Comparison of ENCODE assay signal across 20 cellular contexts in the genomic region with DNA sequence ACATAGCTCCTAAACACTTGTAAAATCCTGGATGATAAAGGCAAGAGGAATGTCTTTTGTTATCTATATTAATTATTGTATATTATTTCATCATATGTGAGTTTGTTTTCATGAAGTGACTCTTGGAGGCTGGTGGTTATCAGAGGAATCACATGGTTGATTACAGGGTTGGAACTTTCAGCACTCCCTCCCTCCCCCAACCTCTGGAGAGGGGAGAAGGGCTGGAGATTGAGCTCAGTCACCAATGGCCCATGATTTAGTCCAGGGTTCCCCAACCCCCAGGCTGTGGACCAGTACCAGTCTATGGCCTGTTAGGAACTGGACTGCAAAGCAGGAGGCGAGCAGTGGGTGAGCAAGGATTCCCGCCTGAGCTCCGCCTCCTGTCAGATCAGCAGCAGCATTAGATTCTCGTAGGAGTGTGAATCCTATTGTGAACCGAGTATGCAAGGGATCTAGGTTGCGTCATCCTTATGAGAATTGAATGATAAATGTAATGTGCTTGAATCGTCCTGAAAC. TPM values are rescaled to one million over a fixed set of nuclear protein-coding genes. Genes with fewer than 3 reads are reported as not detected.
A peak's percentile ranks its signal among the peaks of the same experiment; 100 is the strongest.
DNase-seq lines count a peak whose midpoint lies in the region; ATAC-seq, FAIRE-seq and TF ChIP-seq lines count a peak whose summit lies in the region.
"Had no signal": no experiment of that assay in that cellular context is flagged by ENCODE, and none has a peak within 500 bp of the region (broad histone marks: within the 10 kb centered on the region; RNA-seq: fewer than 3 reads in every experiment).

No MANE protein-coding gene starts in this region.

- H3K9me3 Mint-ChIP-seq in natural killer cell treated with Interleukin-12 subunit alpha and Interleukin-12 subunit beta and Interleukin-15 and Interleukin-18, amount 100 ng/mL, for 72 hours = no peaks in the 10 kb centered on the region
- no peaks in the 10 kb centered on the region for H3K9me3 Mint-ChIP-seq in natural killer cell
- H3K9me3 Mint-ChIP-seq: CD8-positive, alpha-beta memory T cell; H9 had no signal

- no peak for DNase-seq in natural killer cell treated with Interleukin-12 subunit alpha and Interleukin-12 subunit beta and Interleukin-15 and Interleukin-18, amount 100 ng/mL, for 72 hours (ENCODE audit: low spot score)
- DNase-seq in natural killer cell = no peak
- no peak for DNase-seq in RWPE2 (ENCODE audit: low spot score)
- DNase-seq in esophagus muscularis mucosa (ENCODE audit: extremely low spot score) = peak; percentile 37
- DNase-seq in left ventricle myocardium inferior = no peak
- DNase-seq in NCI-H510A (lab: John Stamatoyannopoulos, UW) = no peak
- DNase-seq in D341Med (ENCODE audit: low spot score) = no peak
- no peak for DNase-seq in HTR-8/SVneo (ENCODE audit: insufficient read length, low spot score)
- DNase-seq: CD8-positive, alpha-beta memory T cell; H9; Kasumi-1; MG63; NCI-H1048; NCI-H1436 treated with DMSO at 0.1 percent for 48 hours; NCI-H2029; NCI-H2171; NCI-H510A treated with DMSO at 0.1 percent for 48 hours; NCI-H774 had no signal

- WGBS in esophagus muscularis mucosa = 85% methylated on average over 7 of the region's 7 CpGs

- no peaks in the 10 kb centered on the region for H3K36me3 ChIP-seq in RWPE2 (ENCODE audit: low read depth)
- no peaks in the 10 kb centered on the region for H3K36me3 ChIP-seq in esophagus muscularis mucosa
- H3K36me3 ChIP-seq in left ventricle myocardium inferior = no peaks in the 10 kb centered on the region
- H3K36me3 ChIP-seq: MG63 had no signal

- H3K4me1 Mint-ChIP-seq in natural killer cell treated with Interleukin-12 subunit alpha and Interleukin-12 subunit beta and Interleukin-15 and Interleukin-18, amount 100 ng/mL, for 72 hours (ENCODE audit: low read depth in 2 of 2) = peaks cover 29 to 35% of the 10 kb centered on the region in 2 donors
- H3K4me1 Mint-ChIP-seq in natural killer cell = peaks cover 29 to 30% of the 10 kb centered on the region in 2 donors

- no peak for FAIRE-seq in HTR-8/SVneo (lab: Jason Lieb, UNC)
- FAIRE-seq: D721Med had no signal

- H3K36me3 Mint-ChIP-seq in natural killer cell treated with Interleukin-12 subunit alpha and Interleukin-12 subunit beta and Interleukin-15 and Interleukin-18, amount 100 ng/mL, for 72 hours = no peaks in the 10 kb centered on the region
- no peaks in the 10 kb centered on the region for H3K36me3 Mint-ChIP-seq in natural killer cell

- intact Hi-C loops in natural killer cell (cut with micrococcal nuclease) (no loop called here), esophagus muscularis mucosa (cut with DNase I) (no loop called here), left ventricle myocardium inferior (cut with micrococcal nuclease) (no loop called here)

- H3K4me3 Mint-ChIP-seq in natural killer cell treated with Interleukin-12 subunit alpha and Interleukin-12 subunit beta and Interleukin-15 and Interleukin-18, amount 100 ng/mL, for 72 hours = no peak overlapping the region
- no peak overlapping the region for H3K4me3 Mint-ChIP-seq in natural killer cell
- H3K4me3 Mint-ChIP-seq: CD8-positive, alpha-beta memory T cell; H9 had no signal

- no peaks in the 10 kb centered on the region for H3K27me3 Mint-ChIP-seq in natural killer cell treated with Interleukin-12 subunit alpha and Interleukin-12 subunit beta and Interleukin-15 and Interleukin-18, amount 100 ng/mL, for 72 hours
- no peaks in the 10 kb centered on the region for H3K27me3 Mint-ChIP-seq in natural killer cell (ENCODE audit: low read depth in 2 of 2)
- H3K27me3 Mint-ChIP-seq: CD8-positive, alpha-beta memory T cell had no signal

- H3K4me3 ChIP-seq in RWPE2 (ENCODE audit: severe bottlenecking) (no peak overlapping the region), esophagus muscularis mucosa (no peak overlapping the region), left ventricle myocardium inferior (no peak overlapping the region)
- H3K4me3 ChIP-seq: BLaER1 treated with 17β-estradiol and CSF1 and Interleukin-3, amounts not matched to agents 10 nM and 100 nM; MG63 had no signal

- TF ChIP-seq CTCF in natural killer cell (IDR thresholded peaks at IDR 0.05) = no peak
- TF ChIP-seq CTCF in RWPE2 (IDR thresholded peaks at IDR 0.05; ENCODE audit: poor library complexity, severe bottlenecking) = no peak
- TF ChIP-seq CTCF in esophagus muscularis mucosa (IDR thresholded peaks at IDR 0.05) = no peak
- no peak for TF ChIP-seq CTCF in left ventricle myocardium inferior (IDR thresholded peaks at IDR 0.05; ENCODE audit: borderline replicate concordance)

- H3K4me1 ChIP-seq in RWPE2 (ENCODE audit: insufficient read depth, poor library complexity, severe bottlenecking) (peaks cover 23% of the 10 kb centered on the region), esophagus muscularis mucosa (peaks cover 0 to 20% (median 16%) of the 10 kb centered on the region in 4 donors), left ventricle myocardium inferior (peaks cover 10% of the 10 kb centered on the region)

- H3K27ac Mint-ChIP-seq in natural killer cell treated with Interleukin-12 subunit alpha and Interleukin-12 subunit beta and Interleukin-15 and Interleukin-18, amount 100 ng/mL, for 72 hours = peak overlapping the region; percentile 35 to 52
- no peak overlapping the region for H3K27ac Mint-ChIP-seq in natural killer cell

- no peaks in the 10 kb centered on the region for H3K9me3 ChIP-seq in RWPE2 (ENCODE audit: severe bottlenecking)
- no peaks in the 10 kb centered on the region for H3K9me3 ChIP-seq in esophagus muscularis mucosa
- H3K9me3 ChIP-seq in left ventricle myocardium inferior (replicated peaks) = no peaks in the 10 kb centered on the region
- H3K9me3 ChIP-seq: MG63 had no signal

- no peak for TF ChIP-seq POLR2A in esophagus muscularis mucosa (IDR thresholded peaks at IDR 0.05; ENCODE audit: low read depth)

- TF ChIP-seq EP300 in esophagus muscularis mucosa (IDR thresholded peaks at IDR 0.05) = no peak

- no peaks in the 10 kb centered on the region for H3K27me3 ChIP-seq in RWPE2 (ENCODE audit: insufficient read depth, poor library complexity, severe bottlenecking)
- H3K27me3 ChIP-seq in esophagus muscularis mucosa = no peaks in the 10 kb centered on the region
- H3K27me3 ChIP-seq in left ventricle myocardium inferior (ENCODE audit: low read depth) = no peaks in the 10 kb centered on the region
- H3K27me3 ChIP-seq: BLaER1 treated with 17β-estradiol and CSF1 and Interleukin-3, amounts not matched to agents 10 nM and 100 nM; MG63 had no signal

- H3K27ac ChIP-seq in RWPE2 (ENCODE audit: poor library complexity, severe bottlenecking) = no peak overlapping the region
- no peak overlapping the region for H3K27ac ChIP-seq in esophagus muscularis mucosa (replicated peaks in 1 of 4)
- no peak overlapping the region for H3K27ac ChIP-seq in left ventricle myocardium inferior (replicated peaks)

- ATAC-seq in natural killer cell treated with Interleukin-12 subunit alpha and Interleukin-12 subunit beta and Interleukin-15 and Interleukin-18, amount 100 ng/mL, for 72 hours = no peak
- ATAC-seq in natural killer cell (no peak), RWPE2 (ENCODE audit: low read depth) (peak; percentile 33; the same call in 1 of the 3 replicates)

RNA-seq across cellular contexts. Expression of gene FBXO48, which starts 37.7 kb away (rescaled TPM):
- total RNA-seq in natural killer cell treated with Interleukin-12 subunit alpha and Interleukin-12 subunit beta and Interleukin-15 and Interleukin-18, amount 100 ng/mL, for 72 hours = 1 to 10 TPM; 1.8 to 2.5 TPM
- total RNA-seq in natural killer cell (1 to 10 TPM in 2 of 3 donors, under 1 TPM in 1; 0.96 to 1.3 (median 1.1) TPM), esophagus muscularis mucosa (under 1 TPM; 0.33 to 0.83 (median 0.59) TPM), left ventricle myocardium inferior (1.0 TPM)

RNA-seq across cellular contexts. Expression of gene APLF, which starts 38.0 kb away (rescaled TPM):
- 1 to 10 TPM; 2.0 to 3.2 TPM for total RNA-seq in natural killer cell treated with Interleukin-12 subunit alpha and Interleukin-12 subunit beta and Interleukin-15 and Interleukin-18, amount 100 ng/mL, for 72 hours
- total RNA-seq in natural killer cell = 1 to 10 TPM; 2.2 to 4.3 (median 3.8) TPM
- total RNA-seq in esophagus muscularis mucosa = 10 to 100 TPM in 3 of 4 donors, 1 to 10 TPM in 1; 7.6 to 12.1 (median 10.9) TPM
- 4.8 TPM for total RNA-seq in left ventricle myocardium inferior

Comparison
In these comparisons a context has a peak if more than half of its experiments do, and no peak if none do; other contexts are left out.
1. H3K27ac Mint-ChIP-seq: peak in natural killer cell treated with Interleukin-12 subunit alpha and Interleukin-12 subunit beta and Interleukin-15 and Interleukin-18, amount 100 ng/mL, for 72 hours (2 of 2); none in natural killer cell (0 of 2).